Comparison of ENCODE assay signal across 7 cellular contexts in the genomic region with DNA sequence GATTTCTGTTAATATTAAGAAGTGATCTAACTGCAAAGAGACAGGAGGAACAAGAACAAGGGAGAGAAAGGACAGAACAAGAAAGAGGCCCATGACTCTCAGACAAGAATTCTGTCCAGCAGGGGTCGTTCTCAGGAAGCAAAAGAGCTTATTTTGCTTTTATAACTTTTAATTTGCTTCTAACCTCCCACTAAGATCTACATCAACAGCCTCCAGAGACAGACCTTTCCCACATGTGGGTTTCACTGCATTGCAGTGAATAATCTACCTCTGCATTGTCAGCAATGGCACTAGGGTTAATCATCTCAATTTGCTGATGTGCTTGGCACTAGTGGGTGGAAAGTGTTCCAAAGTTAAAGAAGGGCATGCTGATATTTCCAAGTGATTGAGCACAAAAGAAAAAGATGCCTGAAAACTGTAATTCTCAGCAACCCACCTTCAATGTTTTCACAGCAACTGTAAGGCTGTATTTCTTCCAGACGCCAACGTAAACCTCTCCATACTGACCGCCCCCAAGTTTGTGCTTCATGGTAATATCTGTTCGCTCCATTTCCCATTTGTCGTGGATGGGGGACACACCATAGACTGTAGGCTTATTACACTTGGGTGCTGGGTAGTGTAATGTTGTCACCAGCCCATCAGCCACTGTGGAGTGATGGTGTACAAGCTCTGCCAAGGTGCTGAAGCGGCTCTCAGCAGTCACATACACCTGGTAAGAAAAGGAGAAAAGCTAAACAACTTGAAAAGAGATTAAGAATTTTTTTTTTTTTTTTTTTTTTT. TPM values are rescaled to one million over a fixed set of nuclear protein-coding genes. Genes with fewer than 3 reads are reported as not detected.
A peak's percentile ranks its signal among the peaks of the same experiment; 100 is the strongest.
DNase-seq lines count a peak whose midpoint lies in the region; ATAC-seq and TF ChIP-seq lines count a peak whose summit lies in the region.

No MANE protein-coding gene starts in this region.

- H3K4me3 ChIP-seq in left ventricle myocardium inferior (no peak overlapping the region), skeletal muscle cell (ENCODE audit: low read depth, low read length) (no peak overlapping the region)

- no peak for ATAC-seq in HG02884 (IDR thresholded peaks at IDR 0.05; ENCODE audit: unreplicated experiment)

- intact Hi-C loops in left ventricle myocardium inferior (cut with micrococcal nuclease): loop anchor here (10.0 kb wide), 1 partner anchor 73 kb away; no protein-coding TSS in a partner anchor

- DNase-seq in GM10266 (ENCODE audit: extremely low spot score): peak; percentile 29
- peak; percentile 38 for DNase-seq in MV-4-11 (lab: John Stamatoyannopoulos, UW)
- peak; percentile 28 to 41 for DNase-seq in activated T-cell treated with anti-CD3 and anti-CD28 coated beads, Interleukin-2, amount 50 U/mL, for 48 hours
- DNase-seq in left ventricle myocardium inferior: no peak
- peak; percentile 36 for DNase-seq in skeletal muscle cell (ENCODE audit: low read depth)
- no peak for DNase-seq in AG20443 (ENCODE audit: low spot score)

- TF ChIP-seq CTCF in GM10266 (IDR thresholded peaks at IDR 0.05; ENCODE audit: control insufficient read depth, insufficient read depth, low read depth, missing control alignments): peak; percentile 56
- TF ChIP-seq CTCF in left ventricle myocardium inferior (IDR thresholded peaks at IDR 0.05; ENCODE audit: borderline replicate concordance): peak; percentile 67

- H3K9me3 ChIP-seq in left ventricle myocardium inferior (replicated peaks): no peaks in the 10 kb centered on the region

- peaks cover 8% of the 10 kb centered on the region for H3K4me1 ChIP-seq in left ventricle myocardium inferior

- no peak overlapping the region for H3K27ac ChIP-seq in left ventricle myocardium inferior (replicated peaks)

- H3K27me3 ChIP-seq in left ventricle myocardium inferior (ENCODE audit: low read depth): no peaks in the 10 kb centered on the region

- peaks cover 34% of the 10 kb centered on the region for H3K36me3 ChIP-seq in left ventricle myocardium inferior

RNA-seq across cellular contexts. Expression of a gene that starts 39.5 kb away (rescaled TPM):
- total RNA-seq in left ventricle myocardium inferior: 9.6 TPM

Comparison
In these comparisons a context has a peak if more than half of its experiments do, and no peak if none do; other contexts are left out.
1. DNase-seq: peak in GM10266 (single experiment), MV-4-11 (single experiment), activated T-cell treated with anti-CD3 and anti-CD28 coated beads, Interleukin-2, amount 50 U/mL, for 48 hours (2 of 2) and skeletal muscle cell (single experiment); none in left ventricle myocardium inferior (single experiment) and AG20443 (single experiment).